Comparison of ENCODE assay signal across 8 cellular contexts in the genomic region with DNA sequence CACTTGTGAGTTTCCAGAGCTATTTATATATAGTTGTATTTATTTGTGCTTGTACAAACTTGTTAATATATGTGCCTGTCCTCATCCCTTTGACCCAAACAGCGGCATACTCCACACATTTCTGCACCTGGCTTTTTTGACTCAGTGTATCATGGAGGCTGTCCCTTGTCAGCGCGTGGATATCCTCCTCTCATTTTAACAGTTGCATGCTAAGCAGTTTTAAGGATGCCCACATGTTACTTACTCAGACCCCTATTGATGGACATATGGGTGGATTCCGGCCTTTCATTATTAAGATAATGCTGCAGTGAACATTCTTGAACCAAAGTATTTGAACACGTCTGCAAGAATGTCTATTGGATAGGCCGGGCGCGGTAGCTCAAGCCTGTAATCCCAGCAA. TPM values are rescaled to one million over a fixed set of nuclear protein-coding genes. Genes with fewer than 3 reads are reported as not detected.
DNase-seq lines count a peak whose midpoint lies in the region; TF ChIP-seq lines count a peak whose summit lies in the region.

No MANE protein-coding gene starts in this region.

- no peaks in the 10 kb centered on the region for H3K9me3 Mint-ChIP-seq in activated CD4-positive, alpha-beta T cell treated with anti-CD3 and anti-CD28 coated beads, Interleukin-2, amount 10 ng/mL, durations not matched to agents 24 days and 14 days

- peak overlapping the region; percentile 83 for H3K4me3 ChIP-seq in SK-N-MC
- no peak overlapping the region for H3K4me3 ChIP-seq in skeletal muscle satellite cell (ENCODE audit: low read length)

- H3K27ac Mint-ChIP-seq in activated CD4-positive, alpha-beta T cell treated with anti-CD3 and anti-CD28 coated beads, Interleukin-2, amount 10 ng/mL, durations not matched to agents 24 days and 14 days: peak overlapping the region; percentile 58

- H3K9ac ChIP-seq in SK-N-MC (ENCODE audit: insufficient read length) (peak overlapping the region; percentile 41), skeletal muscle satellite cell (ENCODE audit: low read depth, low read length) (no peak overlapping the region)

- peaks cover 21% of the 10 kb centered on the region for H3K4me1 ChIP-seq in skeletal muscle satellite cell (ENCODE audit: control insufficient read depth, insufficient read depth, low read length)

- intact Hi-C loops in activated CD4-positive, alpha-beta T cell treated with anti-CD3 and anti-CD28 coated beads, Interleukin-2, amount 10 ng/mL, durations not matched to agents 24 days and 14 days (cut with micrococcal nuclease): no loop called here

- H3K4me1 Mint-ChIP-seq in activated CD4-positive, alpha-beta T cell treated with anti-CD3 and anti-CD28 coated beads, Interleukin-2, amount 10 ng/mL, durations not matched to agents 24 days and 14 days: peaks cover 51% of the 10 kb centered on the region

- H3K36me3 ChIP-seq in SK-N-MC (ENCODE audit: insufficient read depth, low read length): no peaks in the 10 kb centered on the region
- no peaks in the 10 kb centered on the region for H3K36me3 ChIP-seq in skeletal muscle satellite cell (ENCODE audit: insufficient read depth, low read length)

- H3K4me3 Mint-ChIP-seq in activated CD4-positive, alpha-beta T cell treated with anti-CD3 and anti-CD28 coated beads, Interleukin-2, amount 10 ng/mL, durations not matched to agents 24 days and 14 days: peak overlapping the region; percentile 57

- H3K27me3 Mint-ChIP-seq in activated CD4-positive, alpha-beta T cell treated with anti-CD3 and anti-CD28 coated beads, Interleukin-2, amount 10 ng/mL, durations not matched to agents 24 days and 14 days: peaks cover 3% of the 10 kb centered on the region

- no peak for DNase-seq in activated CD4-positive, alpha-beta T cell treated with anti-CD3 and anti-CD28 coated beads, Interleukin-2, amount 10 ng/mL, durations not matched to agents 24 days and 14 days
- DNase-seq in activated CD4-positive, alpha-beta T cell treated with anti-CD3 and anti-CD28 coated beads for 48 hours: no peak
- DNase-seq in SK-N-MC (ENCODE audit: low read depth, low spot score): no peak
- no peak for DNase-seq in erythroblast (lab: John Stamatoyannopoulos, UW)
- no peak for DNase-seq in Kasumi-1 (lab: John Stamatoyannopoulos, UW)
- no peak for DNase-seq in DMS153 treated with DMSO at 0.1 percent for 48 hours (lab: John Stamatoyannopoulos, UW; ENCODE audit: unreplicated experiment)
- DNase-seq in NCI-H2227 treated with DMSO at 0.1 percent for 48 hours (lab: John Stamatoyannopoulos, UW): no peak

- no peaks in the 10 kb centered on the region for H3K27me3 ChIP-seq in skeletal muscle satellite cell (ENCODE audit: control insufficient read depth, insufficient read depth, low read length)

- no peaks in the 10 kb centered on the region for H3K9me3 ChIP-seq in SK-N-MC (ENCODE audit: low read depth, low read length)
- no peaks in the 10 kb centered on the region for H3K9me3 ChIP-seq in skeletal muscle satellite cell (replicated peaks; ENCODE audit: low read length)

- H3K27ac ChIP-seq in SK-N-MC: peak overlapping the region; percentile 52; the same call in 1 of the 2 replicates

- peaks cover 8% of the 10 kb centered on the region for H3K36me3 Mint-ChIP-seq in activated CD4-positive, alpha-beta T cell treated with anti-CD3 and anti-CD28 coated beads, Interleukin-2, amount 10 ng/mL, durations not matched to agents 24 days and 14 days (ENCODE audit: low read depth)

- peak overlapping the region; percentile 97 for H3K4me2 ChIP-seq in skeletal muscle satellite cell (ENCODE audit: low read length)

- peak; percentile 0 for TF ChIP-seq POLR2A in erythroblast (IDR thresholded peaks at IDR 0.05; ENCODE audit: low read length)

RNA-seq across cellular contexts. Expression of a gene that starts 0.7 kb away (rescaled TPM):
- 10.6 and 10.9 TPM in 2 replicates for total RNA-seq in activated CD4-positive, alpha-beta T cell treated with anti-CD3 and anti-CD28 coated beads, Interleukin-2, amount 10 ng/mL, durations not matched to agents 24 days and 14 days
- total RNA-seq in skeletal muscle satellite cell (2012; rRNA removed): 2.4 and 3.5 TPM in 2 replicates
